ENCODE assay signal across 1 cellular context in the genomic region with DNA sequence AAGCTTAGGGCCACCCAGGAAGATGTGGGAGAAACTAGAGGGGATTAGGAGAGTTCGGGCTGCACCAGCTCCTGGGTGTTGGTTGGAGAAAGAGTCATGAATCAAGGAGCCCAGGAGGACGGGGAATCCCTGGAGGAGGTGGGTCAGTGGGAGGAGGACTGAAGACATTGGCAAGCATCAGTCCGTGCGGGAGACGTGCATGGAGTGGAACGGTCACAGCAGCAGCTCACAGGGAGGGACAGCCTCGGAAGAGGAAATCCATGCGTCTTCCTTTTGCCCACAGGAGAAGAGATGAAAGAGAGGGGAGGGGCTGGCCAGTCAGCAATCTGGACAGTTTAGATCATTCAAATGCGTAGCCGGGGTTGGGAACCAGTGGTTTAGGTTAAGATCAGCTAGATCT.
TF ChIP-seq lines count a peak whose summit lies in the region.

No MANE protein-coding gene starts in this region.

TF ChIP-seq in WTC11, 78 proteins besides CTCF, POLR2A, EP300 and RAD21 (continued from another document):
- TF ChIP-seq, protein P1, sequence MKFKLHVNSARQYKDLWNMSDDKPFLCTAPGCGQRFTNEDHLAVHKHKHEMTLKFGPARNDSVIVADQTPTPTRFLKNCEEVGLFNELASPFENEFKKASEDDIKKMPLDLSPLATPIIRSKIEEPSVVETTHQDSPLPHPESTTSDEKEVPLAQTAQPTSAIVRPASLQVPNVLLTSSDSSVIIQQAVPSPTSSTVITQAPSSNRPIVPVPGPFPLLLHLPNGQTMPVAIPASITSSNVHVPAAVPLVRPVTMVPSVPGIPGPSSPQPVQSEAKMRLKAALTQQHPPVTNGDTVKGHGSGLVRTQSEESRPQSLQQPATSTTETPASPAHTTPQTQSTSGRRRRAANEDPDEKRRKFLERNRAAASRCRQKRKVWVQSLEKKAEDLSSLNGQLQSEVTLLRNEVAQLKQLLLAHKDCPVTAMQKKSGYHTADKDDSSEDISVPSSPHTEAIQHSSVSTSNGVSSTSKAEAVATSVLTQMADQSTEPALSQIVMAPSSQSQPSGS (CRISPR knock-in tag; IDR thresholded peaks at IDR 0.05; ENCODE audit: borderline replicate concordance, low read depth): no peak
- TF ChIP-seq, protein P2, sequence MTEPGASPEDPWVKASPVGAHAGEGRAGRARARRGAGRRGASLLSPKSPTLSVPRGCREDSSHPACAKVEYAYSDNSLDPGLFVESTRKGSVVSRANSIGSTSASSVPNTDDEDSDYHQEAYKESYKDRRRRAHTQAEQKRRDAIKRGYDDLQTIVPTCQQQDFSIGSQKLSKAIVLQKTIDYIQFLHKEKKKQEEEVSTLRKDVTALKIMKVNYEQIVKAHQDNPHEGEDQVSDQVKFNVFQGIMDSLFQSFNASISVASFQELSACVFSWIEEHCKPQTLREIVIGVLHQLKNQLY (CRISPR knock-in tag; IDR thresholded peaks at IDR 0.05): no peak
- TF ChIP-seq MYBL2 (CRISPR knock-in tag; IDR thresholded peaks at IDR 0.05) (no peak), ZNF396 (CRISPR knock-in tag; IDR thresholded peaks at IDR 0.05; ENCODE audit: borderline replicate concordance) (no peak), KAT7 (CRISPR knock-in tag; IDR thresholded peaks at IDR 0.05; ENCODE audit: borderline replicate concordance) (no peak), GABPB1 (CRISPR knock-in tag; IDR thresholded peaks at IDR 0.05) (no peak), TP53 (CRISPR knock-in tag; IDR thresholded peaks at IDR 0.05) (no peak), NFYB (CRISPR knock-in tag; conservative IDR thresholded peaks at IDR 0.05; ENCODE audit: low read depth) (no peak), NFE2L1 (CRISPR knock-in tag; IDR thresholded peaks at IDR 0.05) (no peak), E2F1 (CRISPR knock-in tag; IDR thresholded peaks at IDR 0.05) (no peak), OVOL2 (CRISPR knock-in tag; IDR thresholded peaks at IDR 0.05; ENCODE audit: borderline replicate concordance) (no peak), SMAD3 (CRISPR knock-in tag; IDR thresholded peaks at IDR 0.05; ENCODE audit: borderline replicate concordance) (no peak), NR3C1 (CRISPR knock-in tag; conservative IDR thresholded peaks at IDR 0.05; ENCODE audit: low read depth) (no peak), ETV6 (CRISPR knock-in tag; IDR thresholded peaks at IDR 0.05) (no peak)
